In the genomic region with DNA sequence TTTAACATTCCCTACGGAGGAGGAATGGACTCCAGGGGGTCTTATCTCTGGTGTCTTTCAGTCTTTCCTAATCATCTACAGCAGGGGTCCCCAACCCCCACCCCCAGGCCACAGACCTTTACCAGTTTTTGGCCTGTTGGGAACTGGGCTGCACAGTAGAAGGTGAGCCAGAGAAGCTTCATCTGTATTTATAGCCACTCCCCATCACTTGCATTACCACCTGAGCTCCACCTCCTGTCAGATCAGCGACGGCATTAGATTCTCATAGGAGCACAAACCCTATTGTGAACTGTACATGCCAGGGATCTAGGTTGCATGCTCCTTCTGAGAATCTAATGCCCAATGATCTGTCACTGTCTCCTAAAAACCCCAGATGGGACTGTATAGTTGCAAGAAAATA, we compare ENCODE assay signal across 9 cellular contexts.
"Had no signal": no experiment of that assay in that cellular context is flagged by ENCODE, and none has a peak within 500 bp of the region (broad histone marks: within the 10 kb centered on the region; RNA-seq: fewer than 3 reads in every experiment).

No MANE protein-coding gene starts in this region.

- H3K9me3 ChIP-seq: HAP-1 had no signal

- ATAC-seq: GM23338, HCT116 had no signal

- H3K27ac ChIP-seq: GM23248 had no signal

- DNase-seq: GM23248, GOT3, H7, H9, HCEC 1CT, HFFc6 had no signal

- H3K4me3 ChIP-seq: GM23248, GM23338, HAP-1 had no signal

- H3K36me3 ChIP-seq: HAP-1 had no signal
